In genomic region chr2:133991606-133992168, GRCh38 we compare ENCODE assay signal across 26 cellular contexts.
"Had no signal": no experiment of that assay in that cellular context is flagged by ENCODE, and none has a peak within 500 bp of the region (broad histone marks: within the 10 kb centered on the region; RNA-seq: fewer than 3 reads in every experiment).

No MANE protein-coding gene starts in this region.

- H3K4me1 ChIP-seq: ascending aorta, body of pancreas had no signal

- H3K4me3 Mint-ChIP-seq: activated B cell treated with CpG ODN at 0.5 μM for 24 hours; activated CD4-positive, alpha-beta T cell treated with anti-CD3 and anti-CD28 coated beads, Interleukin-2, amount 10 ng/mL, durations not matched to agents 24 days and 14 days; activated naive CD8-positive, alpha-beta T cell treated with anti-CD3 and anti-CD28 coated beads, Interleukin-2, amount 50 U/mL, for 24 hours; activated T-cell treated with anti-CD3 and anti-CD28 coated beads, Interleukin-2, amount 50 U/mL, for 4 hours; T-helper 17 cell had no signal

- H3K27ac ChIP-seq: ascending aorta, body of pancreas, Peyer's patch, RWPE1 had no signal

- H3K9me3 ChIP-seq: ascending aorta, body of pancreas, Peyer's patch had no signal

- H3K4me3 ChIP-seq: ascending aorta, body of pancreas, Peyer's patch had no signal

- H3K36me3 ChIP-seq: ascending aorta, Peyer's patch had no signal

- H3K9me3 Mint-ChIP-seq: activated B cell treated with CpG ODN at 0.5 μM for 24 hours; activated CD4-positive, alpha-beta T cell treated with anti-CD3 and anti-CD28 coated beads, Interleukin-2, amount 10 ng/mL, durations not matched to agents 24 days and 14 days; activated naive CD4-positive, alpha-beta T cell treated with anti-CD3 and anti-CD28 coated beads, Interleukin-2, amount 50 U/mL, for 72 hours; activated naive CD8-positive, alpha-beta T cell treated with anti-CD3 and anti-CD28 coated beads, Interleukin-2, amount 50 U/mL, for 24 hours; activated T-cell treated with anti-CD3 and anti-CD28 coated beads, Interleukin-2, amount 50 U/mL, for 4 hours had no signal

- H3K36me3 Mint-ChIP-seq: activated naive CD4-positive, alpha-beta T cell treated with anti-CD3 and anti-CD28 coated beads, Interleukin-2, amount 50 U/mL, for 72 hours had no signal

- H3K4me1 Mint-ChIP-seq: activated B cell treated with CpG ODN at 0.5 μM for 24 hours; activated CD4-positive, alpha-beta T cell treated with anti-CD3 and anti-CD28 coated beads, Interleukin-2, amount 10 ng/mL, durations not matched to agents 24 days and 14 days; activated naive CD8-positive, alpha-beta T cell treated with anti-CD3 and anti-CD28 coated beads, Interleukin-2, amount 50 U/mL, for 24 hours; T-helper 17 cell had no signal

- DNase-seq: activated B cell treated with CpG ODN at 0.5 μM for 24 hours; activated CD4-positive, alpha-beta T cell treated with anti-CD3 and anti-CD28 coated beads for 1 hour; activated CD4-positive, alpha-beta T cell treated with anti-CD3 and anti-CD28 coated beads, Interleukin-2, amount 10 ng/mL, durations not matched to agents 24 days and 14 days; activated CD4-positive, alpha-beta T cell treated with anti-CD3 and anti-CD28 coated beads, Interleukin-2, amount 50 U/mL, for 48 hours; activated CD8-positive, alpha-beta memory T cell treated with anti-CD3 and anti-CD28 coated beads for 24 hours; activated effector memory CD4-positive, alpha-beta T cell treated with anti-CD3 and anti-CD28 coated beads, Interleukin-2, amount 50 U/mL, for 16 hours; activated naive CD4-positive, alpha-beta T cell treated with Interleukin-2 at 50 U/mL for 16 hours; activated naive CD8-positive, alpha-beta T cell treated with anti-CD3 and anti-CD28 coated beads, Interleukin-2, amount 50 U/mL, for 24 hours; activated T-cell treated with anti-CD3 and anti-CD28 coated beads, Interleukin-2, amount 50 U/mL, for 4 hours; amniotic stem cell; body of pancreas; Karpas-422; MM.1S; NCI-H1105 treated with DMSO at 0.1 percent for 48 hours; NCI-H1436 treated with DMSO at 0.1 percent for 48 hours; NCI-H187; NCI-H2081; NCI-H446; NCI-H524; Peyer's patch; SHP77 treated with DMSO at 0.1 percent for 48 hours; T-helper 17 cell; T-helper 9 cell had no signal

- H3K27ac Mint-ChIP-seq: activated B cell treated with CpG ODN at 0.5 μM for 24 hours; activated CD4-positive, alpha-beta T cell treated with anti-CD3 and anti-CD28 coated beads, Interleukin-2, amount 10 ng/mL, durations not matched to agents 24 days and 14 days; activated naive CD4-positive, alpha-beta T cell treated with anti-CD3 and anti-CD28 coated beads, Interleukin-2, amount 50 U/mL, for 72 hours; activated naive CD8-positive, alpha-beta T cell treated with anti-CD3 and anti-CD28 coated beads, Interleukin-2, amount 50 U/mL, for 24 hours; T-helper 17 cell had no signal

- H3K27me3 ChIP-seq: ascending aorta, body of pancreas, Peyer's patch had no signal

- ATAC-seq: activated naive CD4-positive, alpha-beta T cell treated with anti-CD3 and anti-CD28 coated beads, Interleukin-2, amount 50 U/mL, for 72 hours; activated naive CD8-positive, alpha-beta T cell treated with anti-CD3 and anti-CD28 coated beads, Interleukin-2, amount 50 U/mL, for 24 hours; activated T-cell treated with anti-CD3 and anti-CD28 coated beads, Interleukin-2, amount 50 U/mL, for 4 hours; body of pancreas; T-helper 17 cell had no signal
